Comparison of ENCODE assay signal across 13 cellular contexts in the genomic region with DNA sequence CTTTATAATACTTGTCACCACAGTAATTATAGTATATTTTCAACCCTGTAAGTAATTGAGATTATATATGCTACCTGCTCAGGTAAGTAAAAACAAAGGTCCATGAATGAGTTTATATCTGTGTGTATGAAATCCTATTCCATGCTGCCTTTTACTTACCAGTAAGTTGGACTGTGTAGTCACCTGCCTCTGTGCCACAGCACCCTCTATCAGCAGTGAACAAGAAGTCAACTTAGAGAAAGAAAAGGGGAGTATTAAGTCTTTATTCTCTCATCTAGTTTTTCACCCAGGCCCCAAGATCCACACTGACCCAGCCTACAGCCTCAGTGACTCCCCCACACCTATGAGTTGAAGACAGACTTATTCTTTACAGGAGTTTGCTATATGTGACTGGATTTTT. TPM values are rescaled to one million over a fixed set of nuclear protein-coding genes. Genes with fewer than 3 reads are reported as not detected.
DNase-seq lines count a peak whose midpoint lies in the region; ATAC-seq and TF ChIP-seq lines count a peak whose summit lies in the region.
"Had no signal": no experiment of that assay in that cellular context is flagged by ENCODE, and none has a peak within 500 bp of the region (broad histone marks: within the 10 kb centered on the region; RNA-seq: fewer than 3 reads in every experiment).

No MANE protein-coding gene starts in this region.

- H3K9me2 ChIP-seq in SK-N-SH: no peaks in the 10 kb centered on the region

- intact Hi-C loops in head of caudate nucleus (cut with DNase I) (no loop called here), uterus (cut with DNase I; ENCODE audit: low total_unique reads) (no loop called here)

- TF ChIP-seq RAD21 in SK-N-SH (IDR thresholded peaks at IDR 0.05; ENCODE audit: low read length): no peak

- ATAC-seq in SK-N-SH treated with all-trans-retinoic acid at 6 μM for 48 hours (peak; percentile 28; the same call in 1 of the 3 replicates), GM19328 (IDR thresholded peaks at IDR 0.05; ENCODE audit: unreplicated experiment) (no peak)

- H3K79me2 ChIP-seq in SK-N-SH (ENCODE audit: insufficient read depth) (no peaks in the 10 kb centered on the region), KMS-11 (ENCODE audit: insufficient read depth, low read depth) (no peaks in the 10 kb centered on the region)

- H3K4me1 ChIP-seq in SK-N-SH (ENCODE audit: control insufficient read depth in 1 of 2, insufficient read depth in 2 of 2, low read depth in 1 of 2, low read length in 1 of 2): no peaks in the 10 kb centered on the region
- H3K4me1 ChIP-seq in KMS-11 (ENCODE audit: low read depth, poor library complexity, severe bottlenecking): no peaks in the 10 kb centered on the region
- no peaks in the 10 kb centered on the region for H3K4me1 ChIP-seq in uterus
- H3K4me1 ChIP-seq: esophagus squamous epithelium had no signal

- H3F3A ChIP-seq in SK-N-SH (replicated peaks; ENCODE audit: insufficient read depth): no peaks in the 10 kb centered on the region

- no peak overlapping the region for H3K4me2 ChIP-seq in SK-N-SH
- H3K4me2 ChIP-seq in KMS-11: no peak overlapping the region

- CTCF ChIA-PET in SK-N-SH (lab: Yijun Ruan, JAX): no interaction called here

- H3K36me3 ChIP-seq in SK-N-SH (replicated peaks in 1 of 2; ENCODE audit: control insufficient read depth in 1 of 2, insufficient read depth in 2 of 2, low read length in 1 of 2): no peaks in the 10 kb centered on the region
- H3K36me3 ChIP-seq in KMS-11 (ENCODE audit: insufficient read depth): no peaks in the 10 kb centered on the region
- H3K36me3 ChIP-seq in uterus: no peaks in the 10 kb centered on the region
- H3K36me3 ChIP-seq: esophagus squamous epithelium had no signal

- H3K9me3 ChIP-seq in SK-N-SH (no peaks in the 10 kb centered on the region), uterus (no peaks in the 10 kb centered on the region)
- H3K9me3 ChIP-seq: esophagus squamous epithelium had no signal

- no peak overlapping the region for H3K9ac ChIP-seq in SK-N-SH
- no peak overlapping the region for H3K9ac ChIP-seq in KMS-11

- no peaks in the 10 kb centered on the region for H3K27me3 ChIP-seq in SK-N-SH (ENCODE audit: insufficient read depth)
- H3K27me3 ChIP-seq in KMS-11 (ENCODE audit: insufficient read depth, low read depth): no peaks in the 10 kb centered on the region
- H3K27me3 ChIP-seq in uterus: no peaks in the 10 kb centered on the region
- H3K27me3 ChIP-seq: esophagus squamous epithelium had no signal

- H4K20me1 ChIP-seq in SK-N-SH (ENCODE audit: insufficient read depth) (no peaks in the 10 kb centered on the region), KMS-11 (ENCODE audit: insufficient read depth) (no peaks in the 10 kb centered on the region)

- H2AFZ ChIP-seq in SK-N-SH (ENCODE audit: low read depth): no peak overlapping the region
- H2AFZ ChIP-seq in KMS-11 (ENCODE audit: low read depth): no peak overlapping the region

- TF ChIP-seq CTCF in SK-N-SH (IDR thresholded peaks at IDR 0.05) (no peak), KMS-11 (conservative IDR thresholded peaks at IDR 0.05; ENCODE audit: low read depth, low read length) (peak; percentile 25; the same call in 1 of the 2 replicates), VCaP (conservative IDR thresholded peaks at IDR 0.05) (peak; percentile 24; the same call in 1 of the 2 replicates), uterus (IDR thresholded peaks at IDR 0.05) (no peak)

- no peak for DNase-seq in SK-N-SH
- peak; percentile 11 to 19 for DNase-seq in lung microvascular endothelial cell (ENCODE audit: low read depth in 2 of 2)
- DNase-seq in head of caudate nucleus: no peak
- no peak for DNase-seq in uterus
- DNase-seq: activated CD4-positive, CD25-positive, alpha-beta regulatory T cell; amniotic stem cell; esophagus squamous epithelium; retina had no signal

- TF ChIP-seq EP300 in SK-N-SH (IDR thresholded peaks at IDR 0.05; ENCODE audit: borderline replicate concordance in 1 of 2, low read depth in 1 of 2, low read length in 1 of 2): no peak

- H3K27ac ChIP-seq in SK-N-SH (ENCODE audit: low read depth in 2 of 2, low read length in 1 of 2) (no peak overlapping the region), KMS-11 (no peak overlapping the region), VCaP (no peak overlapping the region), uterus (no peak overlapping the region)
- H3K27ac ChIP-seq: esophagus squamous epithelium had no signal

- H3K4me3 ChIP-seq in SK-N-SH (ENCODE audit: low read depth in 2 of 2, low read length in 1 of 2): no peak overlapping the region
- no peak overlapping the region for H3K4me3 ChIP-seq in KMS-11 (IDR thresholded peaks at IDR 0.05; ENCODE audit: insufficient read depth, low read depth, low read length)
- H3K4me3 ChIP-seq in uterus: no peak overlapping the region
- H3K4me3 ChIP-seq: esophagus squamous epithelium had no signal

- POLR2A ChIA-PET in SK-N-SH (lab: Yijun Ruan, JAX): no interaction called here

- no peak for TF ChIP-seq POLR2A in uterus (IDR thresholded peaks at IDR 0.05)

TF ChIP-seq in SK-N-SH treated with all-trans-retinoic acid at 6 μM for 48 hours, 23 proteins besides CTCF, POLR2A, EP300 and RAD21 (continues in another document):
- TF ChIP-seq SNAI2 (CRISPR knock-in tag; IDR thresholded peaks at IDR 0.05): no peak
- TF ChIP-seq PPARA (CRISPR knock-in tag; IDR thresholded peaks at IDR 0.05; ENCODE audit: borderline replicate concordance): no peak
- TF ChIP-seq, protein P1, sequence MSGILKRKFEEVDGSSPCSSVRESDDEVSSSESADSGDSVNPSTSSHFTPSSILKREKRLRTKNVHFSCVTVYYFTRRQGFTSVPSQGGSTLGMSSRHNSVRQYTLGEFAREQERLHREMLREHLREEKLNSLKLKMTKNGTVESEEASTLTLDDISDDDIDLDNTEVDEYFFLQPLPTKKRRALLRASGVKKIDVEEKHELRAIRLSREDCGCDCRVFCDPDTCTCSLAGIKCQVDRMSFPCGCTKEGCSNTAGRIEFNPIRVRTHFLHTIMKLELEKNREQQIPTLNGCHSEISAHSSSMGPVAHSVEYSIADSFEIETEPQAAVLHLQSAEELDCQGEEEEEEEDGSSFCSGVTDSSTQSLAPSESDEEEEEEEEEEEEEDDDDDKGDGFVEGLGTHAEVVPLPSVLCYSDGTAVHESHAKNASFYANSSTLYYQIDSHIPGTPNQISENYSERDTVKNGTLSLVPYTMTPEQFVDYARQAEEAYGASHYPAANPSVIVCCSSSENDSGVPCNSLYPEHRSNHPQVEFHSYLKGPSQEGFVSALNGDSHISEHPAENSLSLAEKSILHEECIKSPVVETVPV (CRISPR knock-in tag; IDR thresholded peaks at IDR 0.05): no peak
- no peak for TF ChIP-seq ZFP30 (CRISPR knock-in tag; IDR thresholded peaks at IDR 0.05)
- TF ChIP-seq ZC3H10 (CRISPR knock-in tag; IDR thresholded peaks at IDR 0.05): no peak
- TF ChIP-seq, protein P2, sequence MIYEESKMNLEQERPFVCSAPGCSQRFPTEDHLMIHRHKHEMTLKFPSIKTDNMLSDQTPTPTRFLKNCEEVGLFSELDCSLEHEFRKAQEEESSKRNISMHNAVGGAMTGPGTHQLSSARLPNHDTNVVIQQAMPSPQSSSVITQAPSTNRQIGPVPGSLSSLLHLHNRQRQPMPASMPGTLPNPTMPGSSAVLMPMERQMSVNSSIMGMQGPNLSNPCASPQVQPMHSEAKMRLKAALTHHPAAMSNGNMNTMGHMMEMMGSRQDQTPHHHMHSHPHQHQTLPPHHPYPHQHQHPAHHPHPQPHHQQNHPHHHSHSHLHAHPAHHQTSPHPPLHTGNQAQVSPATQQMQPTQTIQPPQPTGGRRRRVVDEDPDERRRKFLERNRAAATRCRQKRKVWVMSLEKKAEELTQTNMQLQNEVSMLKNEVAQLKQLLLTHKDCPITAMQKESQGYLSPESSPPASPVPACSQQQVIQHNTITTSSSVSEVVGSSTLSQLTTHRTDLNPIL (CRISPR knock-in tag; IDR thresholded peaks at IDR 0.05; ENCODE audit: low read depth): no peak

TF ChIP-seq in SK-N-SH, 30 proteins besides CTCF, POLR2A, EP300 and RAD21 (continues in another document):
- TF ChIP-seq TCF12 (IDR thresholded peaks at IDR 0.05) (no peak), RCOR1 (IDR thresholded peaks at IDR 0.05; ENCODE audit: low read length) (no peak), GATA2 (CRISPR knock-in tag; IDR thresholded peaks at IDR 0.05) (no peak), TAF1 (IDR thresholded peaks at IDR 0.05; ENCODE audit: borderline replicate concordance, low read depth, low read length) (no peak)
- TF ChIP-seq, protein P3, sequence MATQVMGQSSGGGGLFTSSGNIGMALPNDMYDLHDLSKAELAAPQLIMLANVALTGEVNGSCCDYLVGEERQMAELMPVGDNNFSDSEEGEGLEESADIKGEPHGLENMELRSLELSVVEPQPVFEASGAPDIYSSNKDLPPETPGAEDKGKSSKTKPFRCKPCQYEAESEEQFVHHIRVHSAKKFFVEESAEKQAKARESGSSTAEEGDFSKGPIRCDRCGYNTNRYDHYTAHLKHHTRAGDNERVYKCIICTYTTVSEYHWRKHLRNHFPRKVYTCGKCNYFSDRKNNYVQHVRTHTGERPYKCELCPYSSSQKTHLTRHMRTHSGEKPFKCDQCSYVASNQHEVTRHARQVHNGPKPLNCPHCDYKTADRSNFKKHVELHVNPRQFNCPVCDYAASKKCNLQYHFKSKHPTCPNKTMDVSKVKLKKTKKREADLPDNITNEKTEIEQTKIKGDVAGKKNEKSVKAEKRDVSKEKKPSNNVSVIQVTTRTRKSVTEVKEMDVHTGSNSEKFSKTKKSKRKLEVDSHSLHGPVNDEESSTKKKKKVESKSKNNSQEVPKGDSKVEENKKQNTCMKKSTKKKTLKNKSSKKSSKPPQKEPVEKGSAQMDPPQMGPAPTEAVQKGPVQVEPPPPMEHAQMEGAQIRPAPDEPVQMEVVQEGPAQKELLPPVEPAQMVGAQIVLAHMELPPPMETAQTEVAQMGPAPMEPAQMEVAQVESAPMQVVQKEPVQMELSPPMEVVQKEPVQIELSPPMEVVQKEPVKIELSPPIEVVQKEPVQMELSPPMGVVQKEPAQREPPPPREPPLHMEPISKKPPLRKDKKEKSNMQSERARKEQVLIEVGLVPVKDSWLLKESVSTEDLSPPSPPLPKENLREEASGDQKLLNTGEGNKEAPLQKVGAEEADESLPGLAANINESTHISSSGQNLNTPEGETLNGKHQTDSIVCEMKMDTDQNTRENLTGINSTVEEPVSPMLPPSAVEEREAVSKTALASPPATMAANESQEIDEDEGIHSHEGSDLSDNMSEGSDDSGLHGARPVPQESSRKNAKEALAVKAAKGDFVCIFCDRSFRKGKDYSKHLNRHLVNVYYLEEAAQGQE (IDR thresholded peaks at IDR 0.05; ENCODE audit: low read depth, low read length): no peak

RNA-seq across cellular contexts. Expression of a gene that starts 36.9 kb away (rescaled TPM):
- polyA plus RNA-seq in SK-N-SH (2012; rRNA removed): 56.1 and 72.4 TPM in 2 replicates
- polyA plus RNA-seq in SK-N-SH (2012; cell fraction: cytosol; rRNA removed): 85.8 and 103 TPM in 2 replicates
- 29.4 and 57.0 TPM in 2 replicates for polyA plus RNA-seq in SK-N-SH (2012; cell fraction: nucleus; rRNA removed)
- total RNA-seq in lung microvascular endothelial cell (33.9 and 51.2 TPM in 2 replicates), uterus (100 to 1,000 TPM in 1 of 4 donors, 10 to 100 TPM in 3; 41.9 to 114 (median 59.8) TPM)

RNA-seq across cellular contexts. Expression of a gene that starts 41.5 kb away (rescaled TPM):
- polyA plus RNA-seq in SK-N-SH (2012; rRNA removed): not detected in 2 replicates
- not detected in 2 replicates for polyA plus RNA-seq in SK-N-SH (2012; cell fraction: cytosol; rRNA removed)
- polyA plus RNA-seq in SK-N-SH (2012; cell fraction: nucleus; rRNA removed): not detected in 2 replicates
- total RNA-seq in lung microvascular endothelial cell: not detected in 2 replicates
- 1 to 10 TPM in 1 of 4 donors, under 1 TPM in 1, not detected in 2; 0.46 to 5.6 TPM for total RNA-seq in uterus
- total RNA-seq: A172 had no signal

Comparison
In these comparisons a context has a peak if more than half of its experiments do, and no peak if none do; other contexts are left out.
1. DNase-seq: peak in lung microvascular endothelial cell (2 of 2); none in SK-N-SH (single experiment), head of caudate nucleus (0 of 42) and uterus (0 of 2).
2. CTCF ChIP-seq: peak in KMS-11 (single experiment) and VCaP (single experiment); none in SK-N-SH (single experiment) and uterus (0 of 4).